ENCODE assay signal across 12 cellular contexts in genomic region chr14:100160534-100160916, GRCh38.
"Had no signal": no experiment of that assay in that cellular context is flagged by ENCODE, and none has a peak within 500 bp of the region (broad histone marks: within the 10 kb centered on the region; RNA-seq: fewer than 3 reads in every experiment).

No MANE protein-coding gene starts in this region.

- H3K27ac Mint-ChIP-seq: activated naive CD8-positive, alpha-beta T cell; activated T-helper 2 cell treated with anti-CD3 and anti-CD28 coated beads, Interferon-gamma antibody, Interleukin-2, Interleukin-4, amounts not matched to agents 10 μg/mL and 5 μg/mL and 100 μg/mL, durations not matched to agents 14 hours and 24 hours and 36 hours; immature natural killer cell; stimulated activated naive B cell treated with anti-CD40 and anti-IgM and Interleukin-4, amounts not matched to agents 10 μg/mL and 1 μg/mL and 100 μg/mL, for 72 hours; type B pancreatic cell had no signal

- H3K9me3 Mint-ChIP-seq: activated T-helper 2 cell treated with anti-CD3 and anti-CD28 coated beads, Interferon-gamma antibody, Interleukin-2, Interleukin-4, amounts not matched to agents 10 μg/mL and 5 μg/mL and 100 μg/mL, durations not matched to agents 14 hours and 24 hours and 36 hours; stimulated activated naive B cell treated with anti-CD40 and anti-IgM and Interleukin-4, amounts not matched to agents 10 μg/mL and 1 μg/mL and 100 μg/mL, for 72 hours; type B pancreatic cell had no signal

- H3K36me3 ChIP-seq: breast epithelium, sigmoid colon had no signal

- DNase-seq: activated CD4-positive, CD25-positive, alpha-beta regulatory T cell treated with anti-CD3 and anti-CD28 coated beads, Interleukin-2, amount 50 U/mL, for 72 hours; aorta; dermis blood vessel endothelial cell; erythroblast; immature natural killer cell; sigmoid colon; stimulated activated CD4-positive, alpha-beta T cell treated with anti-CD3 and anti-CD28 coated beads, Interleukin-2, amount 100 ng/mL, for 24 hours; stimulated activated naive B cell treated with anti-CD40 and anti-IgM and Interleukin-4, amounts not matched to agents 10 μg/mL and 1 μg/mL and 100 μg/mL, for 72 hours had no signal

- H3K27me3 Mint-ChIP-seq: activated naive CD8-positive, alpha-beta T cell; stimulated activated naive B cell treated with anti-CD40 and anti-IgM and Interleukin-4, amounts not matched to agents 10 μg/mL and 1 μg/mL and 100 μg/mL, for 72 hours had no signal

- H3K9me3 ChIP-seq: breast epithelium, sigmoid colon had no signal

- H3K36me3 Mint-ChIP-seq: activated naive CD8-positive, alpha-beta T cell; immature natural killer cell; stimulated activated naive B cell treated with anti-CD40 and anti-IgM and Interleukin-4, amounts not matched to agents 10 μg/mL and 1 μg/mL and 100 μg/mL, for 72 hours; type B pancreatic cell had no signal
